1 cellular context compared by ENCODE assay signal in the genomic region with DNA sequence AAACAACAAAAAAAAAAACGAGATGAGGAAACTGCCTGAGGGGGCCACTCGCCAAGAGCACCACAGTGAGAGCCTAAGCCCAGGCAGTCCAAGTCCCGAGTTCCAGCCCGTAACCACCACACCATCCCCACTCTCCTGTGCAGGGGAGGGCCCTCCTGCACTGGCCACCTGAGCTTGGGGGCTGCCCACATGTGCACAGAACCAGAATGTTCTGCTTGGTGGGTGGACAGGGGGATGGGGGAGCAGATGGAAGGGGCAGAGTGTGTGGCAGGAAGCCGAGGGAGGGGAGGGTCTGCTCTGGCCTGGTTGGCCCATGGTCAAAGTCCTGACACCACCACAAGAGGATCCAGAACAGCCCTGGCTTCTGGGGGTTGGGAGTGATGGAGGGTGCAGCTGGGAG.
TF ChIP-seq lines count a peak whose summit lies in the region.

No MANE protein-coding gene starts in this region.

TF ChIP-seq in HepG2, 621 proteins besides CTCF, POLR2A, EP300 and RAD21 (continues in another document):
- TF ChIP-seq, protein P1, sequence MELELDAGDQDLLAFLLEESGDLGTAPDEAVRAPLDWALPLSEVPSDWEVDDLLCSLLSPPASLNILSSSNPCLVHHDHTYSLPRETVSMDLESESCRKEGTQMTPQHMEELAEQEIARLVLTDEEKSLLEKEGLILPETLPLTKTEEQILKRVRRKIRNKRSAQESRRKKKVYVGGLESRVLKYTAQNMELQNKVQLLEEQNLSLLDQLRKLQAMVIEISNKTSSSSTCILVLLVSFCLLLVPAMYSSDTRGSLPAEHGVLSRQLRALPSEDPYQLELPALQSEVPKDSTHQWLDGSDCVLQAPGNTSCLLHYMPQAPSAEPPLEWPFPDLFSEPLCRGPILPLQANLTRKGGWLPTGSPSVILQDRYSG (CRISPR knock-in tag; IDR thresholded peaks at IDR 0.05): no peak
- TF ChIP-seq ZNF530 (CRISPR knock-in tag; IDR thresholded peaks at IDR 0.05; ENCODE audit: low read depth) (no peak), ZNF564 (CRISPR knock-in tag; IDR thresholded peaks at IDR 0.05) (no peak), PRMT3 (CRISPR knock-in tag; IDR thresholded peaks at IDR 0.05; ENCODE audit: borderline replicate concordance, low read depth) (no peak), ZNF720 (CRISPR knock-in tag; IDR thresholded peaks at IDR 0.05) (no peak), ZBTB38 (CRISPR knock-in tag; IDR thresholded peaks at IDR 0.05) (no peak), ZFP82 (CRISPR knock-in tag; IDR thresholded peaks at IDR 0.05; ENCODE audit: borderline replicate concordance) (no peak), RXRB (CRISPR knock-in tag; IDR thresholded peaks at IDR 0.05; ENCODE audit: borderline replicate concordance) (no peak), SOX5 (CRISPR knock-in tag; IDR thresholded peaks at IDR 0.05; ENCODE audit: borderline replicate concordance) (no peak), BCLAF1 (IDR thresholded peaks at IDR 0.05) (no peak), HOXA5 (CRISPR knock-in tag; IDR thresholded peaks at IDR 0.05) (no peak), HNF4A (CRISPR knock-in tag; IDR thresholded peaks at IDR 0.05) (peak; percentile 47; the same call in 1 of the 2 replicates), ZNF567 (CRISPR knock-in tag; IDR thresholded peaks at IDR 0.05; ENCODE audit: borderline replicate concordance) (no peak), GATA4 (IDR thresholded peaks at IDR 0.05; ENCODE audit: borderline replicate concordance, low read depth) (no peak), MLX (CRISPR knock-in tag; IDR thresholded peaks at IDR 0.05) (no peak), ZNF224 (CRISPR knock-in tag; IDR thresholded peaks at IDR 0.05) (no peak), NFIB (CRISPR knock-in tag; IDR thresholded peaks at IDR 0.05; ENCODE audit: borderline replicate concordance) (no peak), U2AF2 (IDR thresholded peaks at IDR 0.05; ENCODE audit: low read depth, low read length) (no peak), ZBTB7B (CRISPR knock-in tag; IDR thresholded peaks at IDR 0.05) (0 out of 2 replicates have a peak, but pooled peaks have one; percentile 35), CHCHD3 (CRISPR knock-in tag; IDR thresholded peaks at IDR 0.05) (no peak), ZKSCAN1 (IDR thresholded peaks at IDR 0.05; ENCODE audit: low read length) (no peak), ZNF878 (CRISPR knock-in tag; IDR thresholded peaks at IDR 0.05) (no peak), ZFX (CRISPR knock-in tag; IDR thresholded peaks at IDR 0.05; ENCODE audit: low read depth) (0 out of 2 replicates have a peak, but pooled peaks have one; percentile 40), ZC3H4 (CRISPR knock-in tag; IDR thresholded peaks at IDR 0.05; ENCODE audit: borderline replicate concordance) (no peak), ZBTB3 (CRISPR knock-in tag; IDR thresholded peaks at IDR 0.05; ENCODE audit: borderline replicate concordance, low read depth) (no peak), MATR3 (CRISPR knock-in tag; IDR thresholded peaks at IDR 0.05) (no peak), FOXP1 (IDR thresholded peaks at IDR 0.05) (no peak), FOXP1 (CRISPR knock-in tag; IDR thresholded peaks at IDR 0.05) (no peak), ZNF546 (CRISPR knock-in tag; conservative IDR thresholded peaks at IDR 0.05) (no peak), ETV6 (CRISPR knock-in tag; conservative IDR thresholded peaks at IDR 0.05) (no peak), IKZF4 (CRISPR knock-in tag; IDR thresholded peaks at IDR 0.05; ENCODE audit: borderline replicate concordance, low read depth, not compliant biosample characterization) (no peak), SP2 (CRISPR knock-in tag; IDR thresholded peaks at IDR 0.05) (no peak), THAP7 (CRISPR knock-in tag; IDR thresholded peaks at IDR 0.05) (no peak), ZNF343 (CRISPR knock-in tag; IDR thresholded peaks at IDR 0.05) (no peak), ZNF512 (CRISPR knock-in tag; IDR thresholded peaks at IDR 0.05) (no peak), SMARCE1 (IDR thresholded peaks at IDR 0.05; ENCODE audit: borderline replicate concordance) (no peak), ZNF552 (CRISPR knock-in tag; IDR thresholded peaks at IDR 0.05; ENCODE audit: borderline replicate concordance) (no peak), ZBTB1 (CRISPR knock-in tag; IDR thresholded peaks at IDR 0.05; ENCODE audit: borderline replicate concordance) (no peak), NR2C2 (CRISPR knock-in tag; IDR thresholded peaks at IDR 0.05; ENCODE audit: borderline replicate concordance) (no peak), ELK4 (CRISPR knock-in tag; IDR thresholded peaks at IDR 0.05; ENCODE audit: borderline replicate concordance) (no peak), FLYWCH1 (CRISPR knock-in tag; IDR thresholded peaks at IDR 0.05) (no peak), ATF1 (CRISPR knock-in tag; IDR thresholded peaks at IDR 0.05) (no peak), HOXA7 (CRISPR knock-in tag; IDR thresholded peaks at IDR 0.05) (no peak), TEAD2 (CRISPR knock-in tag; IDR thresholded peaks at IDR 0.05) (no peak), STAG1 (CRISPR knock-in tag; IDR thresholded peaks at IDR 0.05) (no peak), RORA (CRISPR knock-in tag; IDR thresholded peaks at IDR 0.05) (no peak), ZNF550 (CRISPR knock-in tag; IDR thresholded peaks at IDR 0.05; ENCODE audit: borderline replicate concordance) (no peak), GABPB1 (CRISPR knock-in tag; IDR thresholded peaks at IDR 0.05) (no peak), RNF2 (conservative IDR thresholded peaks at IDR 0.05; ENCODE audit: low read depth) (no peak), MIXL1 (CRISPR knock-in tag; IDR thresholded peaks at IDR 0.05) (no peak), ZNF570 (CRISPR knock-in tag; IDR thresholded peaks at IDR 0.05; ENCODE audit: borderline replicate concordance) (no peak)
- TF ChIP-seq, protein P2, sequence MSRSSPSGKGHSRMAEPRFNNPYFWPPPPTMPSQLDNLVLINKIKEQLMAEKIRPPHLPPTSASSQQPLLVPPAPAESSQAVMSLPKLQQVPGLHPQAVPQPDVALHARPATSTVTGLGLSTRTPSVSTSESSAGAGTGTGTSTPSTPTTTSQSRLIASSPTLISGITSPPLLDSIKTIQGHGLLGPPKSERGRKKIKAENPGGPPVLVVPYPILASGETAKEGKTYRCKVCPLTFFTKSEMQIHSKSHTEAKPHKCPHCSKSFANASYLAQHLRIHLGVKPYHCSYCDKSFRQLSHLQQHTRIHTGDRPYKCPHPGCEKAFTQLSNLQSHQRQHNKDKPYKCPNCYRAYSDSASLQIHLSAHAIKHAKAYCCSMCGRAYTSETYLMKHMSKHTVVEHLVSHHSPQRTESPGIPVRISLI (CRISPR knock-in tag; IDR thresholded peaks at IDR 0.05; ENCODE audit: borderline replicate concordance): peak; percentile 76
- TF ChIP-seq, protein P3, sequence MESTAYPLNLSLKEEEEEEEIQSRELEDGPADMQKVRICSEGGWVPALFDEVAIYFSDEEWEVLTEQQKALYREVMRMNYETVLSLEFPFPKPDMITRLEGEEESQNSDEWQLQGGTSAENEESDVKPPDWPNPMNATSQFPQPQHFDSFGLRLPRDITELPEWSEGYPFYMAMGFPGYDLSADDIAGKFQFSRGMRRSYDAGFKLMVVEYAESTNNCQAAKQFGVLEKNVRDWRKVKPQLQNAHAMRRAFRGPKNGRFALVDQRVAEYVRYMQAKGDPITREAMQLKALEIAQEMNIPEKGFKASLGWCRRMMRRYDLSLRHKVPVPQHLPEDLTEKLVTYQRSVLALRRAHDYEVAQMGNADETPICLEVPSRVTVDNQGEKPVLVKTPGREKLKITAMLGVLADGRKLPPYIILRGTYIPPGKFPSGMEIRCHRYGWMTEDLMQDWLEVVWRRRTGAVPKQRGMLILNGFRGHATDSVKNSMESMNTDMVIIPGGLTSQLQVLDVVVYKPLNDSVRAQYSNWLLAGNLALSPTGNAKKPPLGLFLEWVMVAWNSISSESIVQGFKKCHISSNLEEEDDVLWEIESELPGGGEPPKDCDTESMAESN (CRISPR knock-in tag; conservative IDR thresholded peaks at IDR 0.05): no peak
- TF ChIP-seq, protein P4, sequence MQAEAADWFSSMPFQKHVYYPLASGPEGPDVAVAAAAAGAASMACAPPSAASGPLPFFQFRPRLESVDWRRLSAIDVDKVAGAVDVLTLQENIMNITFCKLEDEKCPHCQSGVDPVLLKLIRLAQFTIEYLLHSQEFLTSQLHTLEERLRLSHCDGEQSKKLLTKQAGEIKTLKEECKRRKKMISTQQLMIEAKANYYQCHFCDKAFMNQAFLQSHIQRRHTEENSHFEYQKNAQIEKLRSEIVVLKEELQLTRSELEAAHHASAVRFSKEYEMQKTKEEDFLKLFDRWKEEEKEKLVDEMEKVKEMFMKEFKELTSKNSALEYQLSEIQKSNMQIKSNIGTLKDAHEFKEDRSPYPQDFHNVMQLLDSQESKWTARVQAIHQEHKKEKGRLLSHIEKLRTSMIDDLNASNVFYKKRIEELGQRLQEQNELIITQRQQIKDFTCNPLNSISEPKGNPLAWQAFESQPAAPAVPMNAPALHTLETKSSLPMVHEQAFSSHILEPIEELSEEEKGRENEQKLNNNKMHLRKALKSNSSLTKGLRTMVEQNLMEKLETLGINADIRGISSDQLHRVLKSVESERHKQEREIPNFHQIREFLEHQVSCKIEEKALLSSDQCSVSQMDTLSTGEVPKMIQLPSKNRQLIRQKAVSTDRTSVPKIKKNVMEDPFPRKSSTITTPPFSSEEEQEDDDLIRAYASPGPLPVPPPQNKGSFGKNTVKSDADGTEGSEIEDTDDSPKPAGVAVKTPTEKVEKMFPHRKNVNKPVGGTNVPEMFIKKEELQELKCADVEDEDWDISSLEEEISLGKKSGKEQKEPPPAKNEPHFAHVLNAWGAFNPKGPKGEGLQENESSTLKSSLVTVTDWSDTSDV (CRISPR knock-in tag; IDR thresholded peaks at IDR 0.05): no peak
- TF ChIP-seq, protein P5, sequence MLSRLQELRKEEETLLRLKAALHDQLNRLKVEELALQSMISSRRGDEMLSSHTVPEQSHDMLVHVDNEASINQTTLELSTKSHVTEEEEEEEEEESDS (CRISPR knock-in tag; IDR thresholded peaks at IDR 0.05; ENCODE audit: borderline replicate concordance): no peak
